8 cellular contexts compared by ENCODE assay signal in genomic region chr14:93114713-93115068, GRCh38. TPM values are rescaled to one million over a fixed set of nuclear protein-coding genes. Genes with fewer than 3 reads are reported as not detected.
DNase-seq lines count a peak whose midpoint lies in the region; ATAC-seq and TF ChIP-seq lines count a peak whose summit lies in the region.

No MANE protein-coding gene starts in this region.

- H3K4me1 ChIP-seq in colonic mucosa (peaks cover 12% of the 10 kb centered on the region), mucosa of stomach (ENCODE audit: control insufficient read depth, insufficient read depth, low read length) (peaks cover 28% of the 10 kb centered on the region)

- peak overlapping the region; percentile 56 for H3K27ac ChIP-seq in KOPT-K1 (ENCODE audit: low read depth, low read length, poor library complexity, severe bottlenecking)
- peak overlapping the region; percentile 93 for H3K27ac ChIP-seq in colonic mucosa

- H3K36me3 ChIP-seq in KOPT-K1 (ENCODE audit: insufficient read depth, low read length) (no peaks in the 10 kb centered on the region), colonic mucosa (no peaks in the 10 kb centered on the region), mucosa of stomach (ENCODE audit: control insufficient read depth, insufficient read depth, low read length) (no peaks in the 10 kb centered on the region)

- TF ChIP-seq CTCF in GM12864 (IDR thresholded peaks at IDR 0.05; ENCODE audit: low read depth, low read length, missing control alignments), result no peak
- TF ChIP-seq CTCF in colonic mucosa (IDR thresholded peaks at IDR 0.05), result no peak

- intact Hi-C loops in colonic mucosa (cut with DNase I), result no loop called here

- DNase-seq in GM12864 (ENCODE audit: low read depth) (no peak), colonic mucosa (peak; percentile 51), NOMO-1 (lab: John Stamatoyannopoulos, UW; ENCODE audit: unreplicated experiment in 2 of 2) (no peak), H4 (ENCODE audit: low spot score) (no peak), LoVo (ENCODE audit: low spot score) (no peak)

- H3K27me3 ChIP-seq in colonic mucosa, result no peaks in the 10 kb centered on the region
- H3K27me3 ChIP-seq in mucosa of stomach (ENCODE audit: control insufficient read depth, insufficient read depth, low read length), result no peaks in the 10 kb centered on the region

- H3K9ac ChIP-seq in colonic mucosa (ENCODE audit: low read depth in 2 of 2, low read length in 2 of 2), result peak overlapping the region; percentile 91 to 92
- H3K9ac ChIP-seq in mucosa of stomach (ENCODE audit: low read length), result peak overlapping the region; percentile 75

- ATAC-seq in HG02588 (IDR thresholded peaks at IDR 0.05; ENCODE audit: unreplicated experiment), result no peak

- H3K4me3 ChIP-seq in GM12864 (ENCODE audit: low read depth, low read length) (peak overlapping the region; percentile 78), colonic mucosa (peak overlapping the region; percentile 93), mucosa of stomach (ENCODE audit: low read length) (peak overlapping the region; percentile 68)

- H3K9me3 ChIP-seq in KOPT-K1 (ENCODE audit: insufficient read depth, low read length, poor library complexity, severe bottlenecking), result no peaks in the 10 kb centered on the region
- no peaks in the 10 kb centered on the region for H3K9me3 ChIP-seq in colonic mucosa
- H3K9me3 ChIP-seq in mucosa of stomach (ENCODE audit: control insufficient read depth, low read length), result no peaks in the 10 kb centered on the region

RNA-seq across cellular contexts. Expression of gene ITPK1, which starts 1.0 kb away (rescaled TPM):
- total RNA-seq in colonic mucosa, result 100 to 1,000 TPM; 118 to 134 TPM
- total RNA-seq in H4 (2014; rRNA removed; shearing (Covaris generic)), result 18.8 and 24.0 TPM in 2 replicates
